Comparison of ENCODE assay signal across 8 cellular contexts in genomic region chr10:61000769-61001730, GRCh38. TPM values are rescaled to one million over a fixed set of nuclear protein-coding genes. Genes with fewer than 3 reads are reported as not detected.
DNase-seq lines count a peak whose midpoint lies in the region; ATAC-seq and TF ChIP-seq lines count a peak whose summit lies in the region.

No MANE protein-coding gene starts in this region.

- no peaks in the 10 kb centered on the region for H3K9me3 ChIP-seq in osteoblast (ENCODE audit: low read depth, low read length)

- H3K79me2 ChIP-seq in osteoblast (ENCODE audit: insufficient read depth, low read length) = no peaks in the 10 kb centered on the region

- no peaks in the 10 kb centered on the region for H3K4me1 ChIP-seq in osteoblast (ENCODE audit: insufficient read depth, low read length)

- peaks cover 8% of the 10 kb centered on the region for H3K4me1 Mint-ChIP-seq in activated B cell treated with CpG ODN at 0.5 μM for 24 hours
- H3K4me1 Mint-ChIP-seq in glutamatergic neuron (ENCODE audit: low read depth, unreplicated experiment) = no peaks in the 10 kb centered on the region

- no peak for TF ChIP-seq CTCF in activated B cell treated with CpG ODN at 0.5 μM for 24 hours (IDR thresholded peaks at IDR 0.05)
- TF ChIP-seq CTCF in glutamatergic neuron (IDR thresholded peaks at IDR 0.05; ENCODE audit: partially characterized antibody, unreplicated experiment) = no peak
- no peak for TF ChIP-seq CTCF in osteoblast (IDR thresholded peaks at IDR 0.05; ENCODE audit: extremely low read depth, low read depth, low read length)

- ATAC-seq in activated B cell treated with CpG ODN at 0.5 μM for 24 hours (ENCODE audit: low read depth) (no peak), GM21390 (IDR thresholded peaks at IDR 0.05; ENCODE audit: unreplicated experiment) (no peak)

- CTCF ChIA-PET in activated B cell treated with CpG ODN at 0.5 μM for 24 hours (lab: Charles Lee) = no interaction called here

- no peaks in the 10 kb centered on the region for H4K20me1 ChIP-seq in osteoblast (ENCODE audit: insufficient read depth, low read length)

- peak; percentile 26 for DNase-seq in stimulated activated CD4-positive, alpha-beta T cell treated with anti-CD3 and anti-CD28 coated beads, Interleukin-15, amount 100 ng/mL, for 24 hours
- DNase-seq in stimulated activated CD4-positive, alpha-beta T cell treated with anti-CD3 and anti-CD28 coated beads, Interleukin-2, amount 100 ng/mL, for 48 hours = no peak
- DNase-seq in activated B cell treated with CpG ODN at 0.5 μM for 24 hours (no peak), glutamatergic neuron (peak; percentile 58), osteoblast (ENCODE audit: insufficient read length, low spot score, missing footprints) (peak; percentile 75), RPMI8226 (no peak), NCI-H226 (no peak)

- H3K27me3 Mint-ChIP-seq in activated B cell treated with CpG ODN at 0.5 μM for 24 hours (peaks cover 37% of the 10 kb centered on the region), glutamatergic neuron (ENCODE audit: unreplicated experiment) (no peaks in the 10 kb centered on the region)

- H3K4me3 Mint-ChIP-seq in activated B cell treated with CpG ODN at 0.5 μM for 24 hours (peak overlapping the region; percentile 17), glutamatergic neuron (ENCODE audit: unreplicated experiment) (peak overlapping the region; percentile 93)

- no peak overlapping the region for H2AFZ ChIP-seq in osteoblast (ENCODE audit: low read length)

- peak overlapping the region; percentile 57 for H3K4me3 ChIP-seq in osteoblast (ENCODE audit: insufficient read depth, low read length)

- H3K27ac ChIP-seq in osteoblast (ENCODE audit: low read depth, low read length) = no peak overlapping the region

- intact Hi-C loops in activated B cell treated with CpG ODN at 0.5 μM for 24 hours (cut with micrococcal nuclease) = no loop called here

- POLR2A ChIA-PET in activated B cell treated with CpG ODN at 0.5 μM for 24 hours (lab: Charles Lee) = no interaction called here

- H3K36me3 Mint-ChIP-seq in activated B cell treated with CpG ODN at 0.5 μM for 24 hours (ENCODE audit: low read depth) = no peaks in the 10 kb centered on the region
- no peaks in the 10 kb centered on the region for H3K36me3 Mint-ChIP-seq in glutamatergic neuron (ENCODE audit: unreplicated experiment)

- H3K27ac Mint-ChIP-seq in activated B cell treated with CpG ODN at 0.5 μM for 24 hours = no peak overlapping the region
- H3K27ac Mint-ChIP-seq in glutamatergic neuron (ENCODE audit: unreplicated experiment) = no peak overlapping the region

- H3K9me3 Mint-ChIP-seq in activated B cell treated with CpG ODN at 0.5 μM for 24 hours (peaks cover 5% of the 10 kb centered on the region), glutamatergic neuron (ENCODE audit: unreplicated experiment) (no peaks in the 10 kb centered on the region)

- H3K27me3 ChIP-seq in osteoblast (ENCODE audit: insufficient read depth, low read length) = peaks cover 28% of the 10 kb centered on the region

- H3K36me3 ChIP-seq in osteoblast (ENCODE audit: insufficient read depth, low read length) = no peaks in the 10 kb centered on the region

- peak overlapping the region; percentile 67 for H3K4me2 ChIP-seq in osteoblast (ENCODE audit: insufficient read depth, low read length)

RNA-seq across cellular contexts. Expression of gene RHOBTB1, which starts 57.1 kb away (rescaled TPM):
- total RNA-seq in activated B cell treated with CpG ODN at 0.5 μM for 24 hours = 0.24 and 0.51 TPM in 2 replicates
- total RNA-seq in glutamatergic neuron (ENCODE audit: unreplicated experiment) = 14.4 TPM
- total RNA-seq in osteoblast = 32.9 and 38.0 TPM in 2 replicates

Comparison
In these comparisons a context has a peak if more than half of its experiments do, and no peak if none do; other contexts are left out.
1. DNase-seq: peak in stimulated activated CD4-positive, alpha-beta T cell treated with anti-CD3 and anti-CD28 coated beads, Interleukin-15, amount 100 ng/mL, for 24 hours (single experiment), glutamatergic neuron (single experiment) and osteoblast (single experiment); none in stimulated activated CD4-positive, alpha-beta T cell treated with anti-CD3 and anti-CD28 coated beads, Interleukin-2, amount 100 ng/mL, for 48 hours (0 of 2), activated B cell treated with CpG ODN at 0.5 μM for 24 hours (single experiment), RPMI8226 (single experiment) and NCI-H226 (single experiment).
2. RNA of gene RHOBTB1, which starts 57.1 kb away (total RNA-seq): 32.9 to 38.0 TPM in osteoblast and 14.4 TPM in glutamatergic neuron (single experiment); 0.24 to 0.51 TPM in activated B cell treated with CpG ODN at 0.5 μM for 24 hours; every median in the first group is over 10 times any median in the second.